ENCODE assay signal across 11 cellular contexts in genomic region chr4:142474398-142475087, GRCh38.
A peak's percentile ranks its signal among the peaks of the same experiment; 100 is the strongest.
DNase-seq lines count a peak whose midpoint lies in the region; ATAC-seq and TF ChIP-seq lines count a peak whose summit lies in the region.
"Had no signal": no experiment of that assay in that cellular context is flagged by ENCODE, and none has a peak within 500 bp of the region (broad histone marks: within the 10 kb centered on the region; RNA-seq: fewer than 3 reads in every experiment).

No MANE protein-coding gene starts in this region.

- no peak overlapping the region for H3K4me3 Mint-ChIP-seq in CD8-positive, alpha-beta memory T cell
- H3K4me3 Mint-ChIP-seq: B cell had no signal

- peaks cover 15% of the 10 kb centered on the region for H3F3A ChIP-seq in PC-3 (ENCODE audit: low read length, unreplicated experiment)

- no peaks in the 10 kb centered on the region for H4K20me1 ChIP-seq in PC-3 (ENCODE audit: low read length)

- ATAC-seq in PC-3, result peak; percentile 86
- no peak for ATAC-seq in GM21619 (IDR thresholded peaks at IDR 0.05; ENCODE audit: unreplicated experiment)
- no peak for ATAC-seq in HG03457 (IDR thresholded peaks at IDR 0.05; ENCODE audit: unreplicated experiment)

- H3K9ac ChIP-seq in PC-3 (ENCODE audit: low read length), result peak overlapping the region; percentile 87

- H3K36me3 ChIP-seq in PC-3 (ENCODE audit: low read depth, low read length), result no peaks in the 10 kb centered on the region
- H3K36me3 ChIP-seq in CD8-positive, alpha-beta memory T cell (ENCODE audit: insufficient read depth, low read length), result no peaks in the 10 kb centered on the region

- peak overlapping the region; percentile 63 for H3K4me3 ChIP-seq in PC-3 (ENCODE audit: low read length)
- no peak overlapping the region for H3K4me3 ChIP-seq in CD8-positive, alpha-beta memory T cell (ENCODE audit: low read length)

- CTCF ChIA-PET in PC-3 (lab: Charles Lee), result interaction anchor here (0.6 to 1.0 kb wide), 3 partner anchors 75 to 348 kb away, joined by 3 to 5 read pairs (median 3); no protein-coding TSS in a partner anchor
- CTCF ChIA-PET in CD8-positive, alpha-beta memory T cell (lab: Charles Lee), result no interaction called here

- H3K36me3 Mint-ChIP-seq in CD8-positive, alpha-beta memory T cell, result no peaks in the 10 kb centered on the region

- intact Hi-C loops in PC-3 (cut with micrococcal nuclease), result loop anchor here (1.0 to 5.0 kb wide), 5 partner anchors 43 to 140 kb away; no protein-coding TSS in a partner anchor

- TSS peak; percentile 83 for BruUV-seq in PC-3 (replicated peaks; lab: Mats Ljungman, UMichigan)

- peaks cover 5 to 8% (median 8%) of the 10 kb centered on the region in 3 donors for H3K4me1 Mint-ChIP-seq in CD8-positive, alpha-beta memory T cell
- H3K4me1 Mint-ChIP-seq: B cell had no signal

- TF ChIP-seq EP300 in Ishikawa (IDR thresholded peaks at IDR 0.05; ENCODE audit: borderline replicate concordance), result peak; percentile 92

- no peak for TF ChIP-seq CTCF in PC-3 (conservative IDR thresholded peaks at IDR 0.05; ENCODE audit: low read depth, low read length)

- H3K9me3 ChIP-seq in PC-3 (ENCODE audit: low read length), result no peaks in the 10 kb centered on the region
- no peaks in the 10 kb centered on the region for H3K9me3 ChIP-seq in CD8-positive, alpha-beta memory T cell (ENCODE audit: low read length)

- DNase-seq in AG20443 (ENCODE audit: low spot score) (peak; percentile 13), PC-3 (peak; percentile 98), iPS-NIHi11 (ENCODE audit: low spot score) (peak; percentile 26), GOT3 (lab: John Stamatoyannopoulos, UW) (no peak)
- no peak for DNase-seq in CD8-positive, alpha-beta memory T cell
- DNase-seq: activated CD4-positive, CD25-positive, alpha-beta regulatory T cell; activated effector memory CD4-positive, alpha-beta T cell treated with anti-CD3 and anti-CD28 coated beads, Interleukin-2, amount 50 U/mL, for 16 hours had no signal

- no peaks in the 10 kb centered on the region for H3K9me2 ChIP-seq in PC-3 (replicated peaks; ENCODE audit: low read length)

- H3K9me3 Mint-ChIP-seq in CD8-positive, alpha-beta memory T cell, result no peaks in the 10 kb centered on the region

- POLR2A ChIA-PET in PC-3 (lab: Charles Lee; ENCODE audit: unreplicated experiment), result interaction anchor here (0.6 to 1.8 kb wide), 8 partner anchors 67 to 343 kb away, joined by 3 to 9 read pairs (median 6); no protein-coding TSS in a partner anchor
- POLR2A ChIA-PET in CD8-positive, alpha-beta memory T cell (lab: Charles Lee), result no interaction called here

- H3K27me3 ChIP-seq in PC-3 (ENCODE audit: low read length), result no peaks in the 10 kb centered on the region
- H3K27me3 ChIP-seq in CD8-positive, alpha-beta memory T cell (ENCODE audit: insufficient read depth, low read length, poor library complexity, severe bottlenecking), result no peaks in the 10 kb centered on the region

- no peaks in the 10 kb centered on the region for H3K27me3 Mint-ChIP-seq in CD8-positive, alpha-beta memory T cell
- H3K27me3 Mint-ChIP-seq: B cell had no signal

- peaks cover 50% of the 10 kb centered on the region for H3K4me1 ChIP-seq in PC-3 (ENCODE audit: insufficient read depth, low read length)
- H3K4me1 ChIP-seq in CD8-positive, alpha-beta memory T cell (ENCODE audit: insufficient read depth, low read length), result peaks cover 15% of the 10 kb centered on the region

- H3K27ac ChIP-seq in PC-3 (ENCODE audit: low read length), result peak overlapping the region; percentile 99
- H3K27ac ChIP-seq in CD8-positive, alpha-beta memory T cell (ENCODE audit: low read depth, low read length), result no peak overlapping the region

- peaks cover 41% of the 10 kb centered on the region for H3K79me2 ChIP-seq in PC-3 (ENCODE audit: low read length)

- no peak overlapping the region for H2AFZ ChIP-seq in PC-3 (ENCODE audit: low read length)

- TF ChIP-seq RAD21 in Ishikawa (IDR thresholded peaks at IDR 0.05; ENCODE audit: low read depth), result no peak

- H3K4me2 ChIP-seq in PC-3 (ENCODE audit: low read length), result peak overlapping the region; percentile 78

- H3K27ac Mint-ChIP-seq in CD8-positive, alpha-beta memory T cell, result peak overlapping the region in 2 of 8 donors; percentile 5 to 41
- H3K27ac Mint-ChIP-seq: B cell had no signal

TF ChIP-seq in Ishikawa, 13 proteins besides CTCF, POLR2A, EP300 and RAD21:
- TF ChIP-seq TEAD4 (IDR thresholded peaks at IDR 0.05), result peak; percentile 61; the same call in 1 of the 2 replicates
- peak; percentile 88 for TF ChIP-seq FOXM1 (IDR thresholded peaks at IDR 0.05; ENCODE audit: borderline replicate concordance, low read depth)
- TF ChIP-seq EGR1 (IDR thresholded peaks at IDR 0.05), result 0 out of 2 replicates have a peak, but pooled peaks have one; percentile 4
- TF ChIP-seq TCF12 (IDR thresholded peaks at IDR 0.05; ENCODE audit: low read depth), result peak; percentile 98
- TF ChIP-seq, protein P1, sequence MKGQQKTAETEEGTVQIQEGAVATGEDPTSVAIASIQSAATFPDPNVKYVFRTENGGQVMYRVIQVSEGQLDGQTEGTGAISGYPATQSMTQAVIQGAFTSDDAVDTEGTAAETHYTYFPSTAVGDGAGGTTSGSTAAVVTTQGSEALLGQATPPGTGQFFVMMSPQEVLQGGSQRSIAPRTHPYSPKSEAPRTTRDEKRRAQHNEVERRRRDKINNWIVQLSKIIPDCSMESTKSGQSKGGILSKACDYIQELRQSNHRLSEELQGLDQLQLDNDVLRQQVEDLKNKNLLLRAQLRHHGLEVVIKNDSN (IDR thresholded peaks at IDR 0.05), result no peak
- TF ChIP-seq, protein P2, sequence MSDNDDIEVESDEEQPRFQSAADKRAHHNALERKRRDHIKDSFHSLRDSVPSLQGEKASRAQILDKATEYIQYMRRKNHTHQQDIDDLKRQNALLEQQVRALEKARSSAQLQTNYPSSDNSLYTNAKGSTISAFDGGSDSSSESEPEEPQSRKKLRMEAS (IDR thresholded peaks at IDR 0.05), result peak; percentile 26; the same call in 1 of the 2 replicates

Comparison
In these comparisons a context has a peak if more than half of its experiments do, and no peak if none do; other contexts are left out.
1. DNase-seq: peak in AG20443 (single experiment), PC-3 (single experiment) and iPS-NIHi11 (single experiment); none in GOT3 (single experiment) and CD8-positive, alpha-beta memory T cell (0 of 5).